20 cellular contexts compared by ENCODE assay signal in the genomic region with DNA sequence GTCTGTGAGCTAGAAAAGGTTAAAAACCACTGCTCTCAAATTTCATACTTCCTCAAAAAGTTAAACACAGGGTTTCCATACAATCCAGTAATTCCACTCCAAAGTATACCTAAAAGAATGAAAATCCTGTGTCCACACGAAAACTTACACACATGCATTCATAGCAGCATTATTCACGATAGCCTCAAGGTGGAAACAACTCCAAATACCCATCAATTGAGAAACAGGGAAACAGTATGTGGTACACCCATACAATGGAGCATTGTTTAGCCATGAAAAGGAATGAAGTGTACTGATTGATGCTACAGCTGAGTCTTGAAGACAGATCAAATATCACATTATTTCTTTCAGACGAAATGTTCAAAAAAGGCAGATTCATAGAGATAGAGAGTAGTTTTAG. TPM values are rescaled to one million over a fixed set of nuclear protein-coding genes. Genes with fewer than 3 reads are reported as not detected.
A peak's percentile ranks its signal among the peaks of the same experiment; 100 is the strongest.
DNase-seq lines count a peak whose midpoint lies in the region; ATAC-seq and TF ChIP-seq lines count a peak whose summit lies in the region.
"Had no signal": no experiment of that assay in that cellular context is flagged by ENCODE, and none has a peak within 500 bp of the region (broad histone marks: within the 10 kb centered on the region; RNA-seq: fewer than 3 reads in every experiment).

No MANE protein-coding gene starts in this region.

- peaks cover 20% of the 10 kb centered on the region for H3F3A ChIP-seq in Loucy (ENCODE audit: low read depth)

- H3K27ac Mint-ChIP-seq in activated T-cell treated with anti-CD3 and anti-CD28 coated beads, Interleukin-2, amount 50 U/mL, for 24 hours = peak overlapping the region; percentile 81
- H3K27ac Mint-ChIP-seq in activated naive CD8-positive, alpha-beta T cell = peak overlapping the region; percentile 99
- peak overlapping the region; percentile 92 to 94 for H3K27ac Mint-ChIP-seq in natural killer cell
- H3K27ac Mint-ChIP-seq: CD14-positive monocyte had no signal

- H4K20me1 ChIP-seq in Loucy (ENCODE audit: insufficient read depth, low read length, poor library complexity, severe bottlenecking) = no peaks in the 10 kb centered on the region

- POLR2A ChIA-PET in HEK293T (lab: Yijun Ruan, JAX) = no interaction called here

- ATAC-seq in natural killer cell = no peak
- no peak for ATAC-seq in GM18868 (IDR thresholded peaks at IDR 0.05; ENCODE audit: unreplicated experiment)
- ATAC-seq: left cardiac atrium had no signal

- peaks cover 55% of the 10 kb centered on the region for H3K4me1 ChIP-seq in Loucy (ENCODE audit: insufficient read depth, low read length, poor library complexity, severe bottlenecking)
- H3K4me1 ChIP-seq: vagina had no signal

- peaks cover 80% of the 10 kb centered on the region for H3K4me1 Mint-ChIP-seq in activated T-cell treated with anti-CD3 and anti-CD28 coated beads, Interleukin-2, amount 50 U/mL, for 24 hours (ENCODE audit: low read depth)
- H3K4me1 Mint-ChIP-seq in activated naive CD8-positive, alpha-beta T cell (ENCODE audit: low read depth) = peaks cover 91% of the 10 kb centered on the region
- H3K4me1 Mint-ChIP-seq in natural killer cell = peaks cover 50 to 56% of the 10 kb centered on the region in 2 donors

- no peak for DNase-seq in activated T-cell treated with anti-CD3 and anti-CD28 coated beads, Interleukin-2, amount 50 U/mL, for 24 hours
- DNase-seq in activated T-cell treated with anti-CD3 and anti-CD28 coated beads for 4 hours = no peak
- DNase-seq in natural killer cell = no peak
- no peak for DNase-seq in HEK293T (ENCODE audit: extremely low spot score)
- no peak for DNase-seq in stimulated activated CD4-positive, alpha-beta T cell treated with anti-CD3 and anti-CD28 coated beads, Interleukin-4, amount 100 ng/mL, for 24 hours
- DNase-seq: dermis blood vessel endothelial cell; DMS53; Karpas-422; left cardiac atrium; NCI-H1048; NCI-H2029 treated with DMSO at 0.1 percent for 48 hours; NCI-H446 treated with DMSO at 0.1 percent for 48 hours; stimulated activated CD4-positive, alpha-beta T cell treated with anti-CD3 and anti-CD28 coated beads, Interleukin-4, amount 100 ng/mL, for 1 hour had no signal

- peaks cover 54% of the 10 kb centered on the region for H3K36me3 ChIP-seq in Loucy (ENCODE audit: insufficient read depth, low read length)

- H3K27me3 ChIP-seq in Loucy (ENCODE audit: insufficient read depth, low read length, poor library complexity, severe bottlenecking) = peaks cover 8% of the 10 kb centered on the region
- H3K27me3 ChIP-seq: neutrophil, vagina had no signal

- no peak overlapping the region for H2AFZ ChIP-seq in Loucy (ENCODE audit: low read length)

- peak overlapping the region; percentile 80 for H3K4me3 ChIP-seq in Loucy (ENCODE audit: low read length, poor library complexity, severe bottlenecking)
- H3K4me3 ChIP-seq: smooth muscle cell, vagina had no signal

- peaks cover 20% of the 10 kb centered on the region for H3K9me3 Mint-ChIP-seq in activated T-cell treated with anti-CD3 and anti-CD28 coated beads, Interleukin-2, amount 50 U/mL, for 24 hours
- H3K9me3 Mint-ChIP-seq in activated naive CD8-positive, alpha-beta T cell (ENCODE audit: low read depth) = peaks cover 6% of the 10 kb centered on the region
- peaks cover 4 to 11% of the 10 kb centered on the region in 2 donors for H3K9me3 Mint-ChIP-seq in natural killer cell

- H3K9me3 ChIP-seq in Loucy (ENCODE audit: insufficient read depth, low read depth, low read length) = peaks cover 35% of the 10 kb centered on the region
- H3K9me3 ChIP-seq: neutrophil had no signal

- no peaks in the 10 kb centered on the region for H3K9me2 ChIP-seq in Loucy (replicated peaks; ENCODE audit: low read depth, low read length)

- H3K4me2 ChIP-seq in Loucy (ENCODE audit: low read depth, low read length, poor library complexity, severe bottlenecking) = peak overlapping the region; percentile 95
- H3K4me2 ChIP-seq: smooth muscle cell had no signal

- intact Hi-C loops in natural killer cell (cut with micrococcal nuclease) = no loop called here

- H3K79me2 ChIP-seq in Loucy (ENCODE audit: insufficient read depth, low read length) = peaks cover 70% of the 10 kb centered on the region

- CTCF ChIA-PET in HEK293T (lab: Yijun Ruan, JAX) = no interaction called here

- H3K4me3 Mint-ChIP-seq in activated T-cell treated with anti-CD3 and anti-CD28 coated beads, Interleukin-2, amount 50 U/mL, for 24 hours = peak overlapping the region; percentile 79
- H3K4me3 Mint-ChIP-seq in activated naive CD8-positive, alpha-beta T cell = peak overlapping the region; percentile 95
- peak overlapping the region; percentile 49 for H3K4me3 Mint-ChIP-seq in natural killer cell
- H3K4me3 Mint-ChIP-seq: CD14-positive monocyte had no signal

- H3K27me3 Mint-ChIP-seq in activated T-cell treated with anti-CD3 and anti-CD28 coated beads, Interleukin-2, amount 50 U/mL, for 24 hours = no peaks in the 10 kb centered on the region
- H3K27me3 Mint-ChIP-seq in activated naive CD8-positive, alpha-beta T cell = no peaks in the 10 kb centered on the region
- no peaks in the 10 kb centered on the region for H3K27me3 Mint-ChIP-seq in natural killer cell (ENCODE audit: low read depth in 2 of 2)

- no peak overlapping the region for H3K9ac ChIP-seq in Loucy (ENCODE audit: low read depth, low read length, poor library complexity, severe bottlenecking)

- no peak for TF ChIP-seq CTCF in Loucy (conservative IDR thresholded peaks at IDR 0.05; ENCODE audit: low read length)
- TF ChIP-seq CTCF in natural killer cell (IDR thresholded peaks at IDR 0.05) = no peak

- peaks cover 95% of the 10 kb centered on the region for H3K36me3 Mint-ChIP-seq in activated T-cell treated with anti-CD3 and anti-CD28 coated beads, Interleukin-2, amount 50 U/mL, for 24 hours (ENCODE audit: low read depth)
- H3K36me3 Mint-ChIP-seq in activated naive CD8-positive, alpha-beta T cell = peaks cover 34% of the 10 kb centered on the region
- peaks cover 38% of the 10 kb centered on the region for H3K36me3 Mint-ChIP-seq in natural killer cell

TF ChIP-seq in HEK293T, 16 proteins besides CTCF, POLR2A, EP300 and RAD21:
- TF ChIP-seq FOXA1 (IDR thresholded peaks at IDR 0.05) (no peak), TARDBP (IDR thresholded peaks at IDR 0.05) (no peak)

RNA-seq across cellular contexts. Expression of gene UXS1, which starts 36.7 kb away (rescaled TPM):
- 10 to 100 TPM; 36.3 to 60.4 (median 37.5) TPM for total RNA-seq in natural killer cell
